Comparison of ENCODE assay signal across 1 cellular context in the genomic region with DNA sequence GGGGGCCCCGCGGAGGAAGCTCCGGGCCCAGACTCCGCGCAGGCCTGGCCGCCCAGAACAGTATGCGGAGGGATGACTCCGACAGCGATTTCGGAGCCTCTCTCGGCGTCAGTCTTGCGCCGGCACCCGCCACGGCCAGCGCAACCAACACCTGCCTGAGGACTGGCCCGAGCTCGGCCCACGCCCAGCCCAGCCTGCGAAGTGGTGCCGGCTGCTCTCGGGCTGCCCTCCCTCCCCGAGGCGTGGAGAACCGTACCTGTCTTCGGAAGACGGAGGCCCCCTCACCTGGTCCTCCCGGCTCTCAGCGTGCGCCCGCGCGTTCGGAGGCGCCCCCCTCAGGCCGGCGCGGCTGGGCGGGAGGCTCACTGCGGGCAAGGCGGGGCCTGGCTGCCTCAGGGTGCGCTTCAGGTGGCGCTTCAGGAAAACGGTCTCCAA.
TF ChIP-seq lines count a peak whose summit lies in the region.

A gene with protein sequence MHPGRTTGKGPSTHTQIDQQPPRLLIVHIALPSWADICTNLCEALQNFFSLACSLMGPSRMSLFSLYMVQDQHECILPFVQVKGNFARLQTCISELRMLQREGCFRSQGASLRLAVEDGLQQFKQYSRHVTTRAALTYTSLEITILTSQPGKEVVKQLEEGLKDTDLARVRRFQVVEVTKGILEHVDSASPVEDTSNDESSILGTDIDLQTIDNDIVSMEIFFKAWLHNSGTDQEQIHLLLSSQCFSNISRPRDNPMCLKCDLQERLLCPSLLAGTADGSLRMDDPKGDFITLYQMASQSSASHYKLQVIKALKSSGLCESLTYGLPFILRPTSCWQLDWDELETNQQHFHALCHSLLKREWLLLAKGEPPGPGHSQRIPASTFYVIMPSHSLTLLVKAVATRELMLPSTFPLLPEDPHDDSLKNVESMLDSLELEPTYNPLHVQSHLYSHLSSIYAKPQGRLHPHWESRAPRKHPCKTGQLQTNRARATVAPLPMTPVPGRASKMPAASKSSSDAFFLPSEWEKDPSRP (minus strand): TSS at position 322 of the 435 bp plus-strand sequence. CDS start 8,055 bp downstream, outside the sequence.

TF ChIP-seq in WTC11, 78 proteins besides CTCF, POLR2A, EP300 and RAD21 (continued from another document):
- TF ChIP-seq, protein P1, sequence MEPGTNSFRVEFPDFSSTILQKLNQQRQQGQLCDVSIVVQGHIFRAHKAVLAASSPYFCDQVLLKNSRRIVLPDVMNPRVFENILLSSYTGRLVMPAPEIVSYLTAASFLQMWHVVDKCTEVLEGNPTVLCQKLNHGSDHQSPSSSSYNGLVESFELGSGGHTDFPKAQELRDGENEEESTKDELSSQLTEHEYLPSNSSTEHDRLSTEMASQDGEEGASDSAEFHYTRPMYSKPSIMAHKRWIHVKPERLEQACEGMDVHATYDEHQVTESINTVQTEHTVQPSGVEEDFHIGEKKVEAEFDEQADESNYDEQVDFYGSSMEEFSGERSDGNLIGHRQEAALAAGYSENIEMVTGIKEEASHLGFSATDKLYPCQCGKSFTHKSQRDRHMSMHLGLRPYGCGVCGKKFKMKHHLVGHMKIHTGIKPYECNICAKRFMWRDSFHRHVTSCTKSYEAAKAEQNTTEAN (CRISPR knock-in tag; IDR thresholded peaks at IDR 0.05), result peak; percentile 60; the same call in 1 of the 2 replicates
- TF ChIP-seq AFF4 (CRISPR knock-in tag; IDR thresholded peaks at IDR 0.05; ENCODE audit: borderline replicate concordance), result peak; percentile 72; the same call in 1 of the 2 replicates
- TF ChIP-seq E2F1 (CRISPR knock-in tag; IDR thresholded peaks at IDR 0.05), result no peak
- TF ChIP-seq NFATC4 (CRISPR knock-in tag; IDR thresholded peaks at IDR 0.05), result no peak; the same call in 1 of the 2 replicates
- 0 out of 2 replicates have a peak, but pooled peaks have one; percentile 39 for TF ChIP-seq USF2 (CRISPR knock-in tag; IDR thresholded peaks at IDR 0.05)
- no peak; the same call in 1 of the 2 replicates for TF ChIP-seq NFYB (CRISPR knock-in tag; conservative IDR thresholded peaks at IDR 0.05; ENCODE audit: low read depth)
- 0 out of 2 replicates have a peak, but pooled peaks have one; percentile 33 for TF ChIP-seq MYBL2 (CRISPR knock-in tag; IDR thresholded peaks at IDR 0.05)
- TF ChIP-seq ZNF138 (CRISPR knock-in tag; conservative IDR thresholded peaks at IDR 0.05), result 0 out of 2 replicates have a peak, but pooled peaks have one; percentile 68
- TF ChIP-seq TP53 (CRISPR knock-in tag; IDR thresholded peaks at IDR 0.05), result peak; percentile 72; the same call in 1 of the 2 replicates
- TF ChIP-seq FOXP4 (CRISPR knock-in tag; IDR thresholded peaks at IDR 0.05), result peak; percentile 78
- TF ChIP-seq SOX15 (CRISPR knock-in tag; IDR thresholded peaks at IDR 0.05), result no peak
- 0 out of 2 replicates have a peak, but pooled peaks have one; percentile 37 for TF ChIP-seq NFE2L1 (CRISPR knock-in tag; IDR thresholded peaks at IDR 0.05)
- 0 out of 2 replicates have a peak, but pooled peaks have one; percentile 39 for TF ChIP-seq FOXK1 (CRISPR knock-in tag; IDR thresholded peaks at IDR 0.05)
- TF ChIP-seq RELA (CRISPR knock-in tag; IDR thresholded peaks at IDR 0.05; ENCODE audit: borderline replicate concordance), result no peak
- peak; percentile 75; the same call in 1 of the 2 replicates for TF ChIP-seq FOXP1 (CRISPR knock-in tag; IDR thresholded peaks at IDR 0.05; ENCODE audit: borderline replicate concordance)
- no peak for TF ChIP-seq SMAD4 (CRISPR knock-in tag; IDR thresholded peaks at IDR 0.05)
- peak; percentile 75 for TF ChIP-seq ZNF423 (CRISPR knock-in tag; IDR thresholded peaks at IDR 0.05)
- peak; percentile 82 for TF ChIP-seq E2F5 (CRISPR knock-in tag; IDR thresholded peaks at IDR 0.05)
- TF ChIP-seq, protein P2, sequence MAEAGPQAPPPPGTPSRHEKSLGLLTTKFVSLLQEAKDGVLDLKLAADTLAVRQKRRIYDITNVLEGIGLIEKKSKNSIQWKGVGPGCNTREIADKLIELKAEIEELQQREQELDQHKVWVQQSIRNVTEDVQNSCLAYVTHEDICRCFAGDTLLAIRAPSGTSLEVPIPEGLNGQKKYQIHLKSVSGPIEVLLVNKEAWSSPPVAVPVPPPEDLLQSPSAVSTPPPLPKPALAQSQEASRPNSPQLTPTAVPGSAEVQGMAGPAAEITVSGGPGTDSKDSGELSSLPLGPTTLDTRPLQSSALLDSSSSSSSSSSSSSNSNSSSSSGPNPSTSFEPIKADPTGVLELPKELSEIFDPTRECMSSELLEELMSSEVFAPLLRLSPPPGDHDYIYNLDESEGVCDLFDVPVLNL (CRISPR knock-in tag; IDR thresholded peaks at IDR 0.05; ENCODE audit: borderline replicate concordance, low read depth), result no peak
- TF ChIP-seq, protein P3, sequence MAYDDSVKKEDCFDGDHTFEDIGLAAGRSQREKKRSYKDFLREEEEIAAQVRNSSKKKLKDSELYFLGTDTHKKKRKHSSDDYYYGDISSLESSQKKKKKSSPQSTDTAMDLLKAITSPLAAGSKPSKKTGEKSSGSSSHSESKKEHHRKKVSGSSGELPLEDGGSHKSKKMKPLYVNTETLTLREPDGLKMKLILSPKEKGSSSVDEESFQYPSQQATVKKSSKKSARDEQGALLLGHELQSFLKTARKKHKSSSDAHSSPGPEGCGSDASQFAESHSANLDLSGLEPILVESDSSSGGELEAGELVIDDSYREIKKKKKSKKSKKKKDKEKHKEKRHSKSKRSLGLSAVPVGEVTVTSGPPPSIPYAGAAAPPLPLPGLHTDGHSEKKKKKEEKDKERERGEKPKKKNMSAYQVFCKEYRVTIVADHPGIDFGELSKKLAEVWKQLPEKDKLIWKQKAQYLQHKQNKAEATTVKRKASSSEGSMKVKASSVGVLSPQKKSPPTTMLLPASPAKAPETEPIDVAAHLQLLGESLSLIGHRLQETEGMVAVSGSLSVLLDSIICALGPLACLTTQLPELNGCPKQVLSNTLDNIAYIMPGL (CRISPR knock-in tag; IDR thresholded peaks at IDR 0.05), result peak; percentile 98
- TF ChIP-seq, protein P4, sequence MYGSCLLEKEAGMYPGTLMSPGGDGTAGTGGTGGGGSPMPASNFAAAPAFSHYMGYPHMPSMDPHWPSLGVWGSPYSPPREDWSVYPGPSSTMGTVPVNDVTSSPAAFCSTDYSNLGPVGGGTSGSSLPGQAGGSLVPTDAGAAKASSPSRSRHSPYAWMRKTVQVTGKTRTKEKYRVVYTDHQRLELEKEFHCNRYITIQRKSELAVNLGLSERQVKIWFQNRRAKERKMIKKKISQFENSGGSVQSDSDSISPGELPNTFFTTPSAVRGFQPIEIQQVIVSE (CRISPR knock-in tag; IDR thresholded peaks at IDR 0.05; ENCODE audit: borderline replicate concordance), result no peak
- TF ChIP-seq SP1 (CRISPR knock-in tag; conservative IDR thresholded peaks at IDR 0.05), result peak; percentile 71
- TF ChIP-seq ZNF232 (CRISPR knock-in tag; IDR thresholded peaks at IDR 0.05), result peak; percentile 80; the same call in 1 of the 2 replicates
- peak; percentile 70; the same call in 1 of the 2 replicates for TF ChIP-seq CREB1 (CRISPR knock-in tag; IDR thresholded peaks at IDR 0.05)
- TF ChIP-seq ETV6 (CRISPR knock-in tag; IDR thresholded peaks at IDR 0.05), result 0 out of 2 replicates have a peak, but pooled peaks have one; percentile 72
- TF ChIP-seq SMAD3 (CRISPR knock-in tag; IDR thresholded peaks at IDR 0.05; ENCODE audit: borderline replicate concordance), result peak; percentile 84; the same call in 1 of the 2 replicates
- no peak for TF ChIP-seq EMX1 (CRISPR knock-in tag; IDR thresholded peaks at IDR 0.05)
- TF ChIP-seq, protein P5, sequence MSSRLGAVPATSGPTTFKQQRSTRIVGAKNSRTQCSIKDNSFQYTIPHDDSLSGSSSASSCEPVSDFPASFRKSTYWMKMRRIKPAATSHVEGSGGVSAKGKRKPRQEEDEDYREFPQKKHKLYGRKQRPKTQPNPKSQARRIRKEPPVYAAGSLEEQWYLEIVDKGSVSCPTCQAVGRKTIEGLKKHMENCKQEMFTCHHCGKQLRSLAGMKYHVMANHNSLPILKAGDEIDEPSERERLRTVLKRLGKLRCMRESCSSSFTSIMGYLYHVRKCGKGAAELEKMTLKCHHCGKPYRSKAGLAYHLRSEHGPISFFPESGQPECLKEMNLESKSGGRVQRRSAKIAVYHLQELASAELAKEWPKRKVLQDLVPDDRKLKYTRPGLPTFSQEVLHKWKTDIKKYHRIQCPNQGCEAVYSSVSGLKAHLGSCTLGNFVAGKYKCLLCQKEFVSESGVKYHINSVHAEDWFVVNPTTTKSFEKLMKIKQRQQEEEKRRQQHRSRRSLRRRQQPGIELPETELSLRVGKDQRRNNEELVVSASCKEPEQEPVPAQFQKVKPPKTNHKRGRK (CRISPR knock-in tag; IDR thresholded peaks at IDR 0.05; ENCODE audit: borderline replicate concordance), result no peak
- TF ChIP-seq ZBTB21 (CRISPR knock-in tag; IDR thresholded peaks at IDR 0.05; ENCODE audit: borderline replicate concordance), result peak; percentile 86; the same call in 1 of the 2 replicates
TF ChIP-seq in WTC11: peak in this region for 24.
